Comparison of ENCODE assay signal across 1 cellular context in genomic region chr1:26025060-26025459, GRCh38.
TF ChIP-seq lines count a peak whose summit lies in the region.

No MANE protein-coding gene starts in this region.

TF ChIP-seq in SK-N-SH treated with all-trans-retinoic acid at 6 μM for 48 hours, 23 proteins besides CTCF, POLR2A, EP300 and RAD21 (continued from another document):
- no peak for TF ChIP-seq TSHZ2 (CRISPR knock-in tag; IDR thresholded peaks at IDR 0.05)
- TF ChIP-seq ZNF565 (CRISPR knock-in tag; conservative IDR thresholded peaks at IDR 0.05; ENCODE audit: low read depth), result no peak
